In the genomic region with DNA sequence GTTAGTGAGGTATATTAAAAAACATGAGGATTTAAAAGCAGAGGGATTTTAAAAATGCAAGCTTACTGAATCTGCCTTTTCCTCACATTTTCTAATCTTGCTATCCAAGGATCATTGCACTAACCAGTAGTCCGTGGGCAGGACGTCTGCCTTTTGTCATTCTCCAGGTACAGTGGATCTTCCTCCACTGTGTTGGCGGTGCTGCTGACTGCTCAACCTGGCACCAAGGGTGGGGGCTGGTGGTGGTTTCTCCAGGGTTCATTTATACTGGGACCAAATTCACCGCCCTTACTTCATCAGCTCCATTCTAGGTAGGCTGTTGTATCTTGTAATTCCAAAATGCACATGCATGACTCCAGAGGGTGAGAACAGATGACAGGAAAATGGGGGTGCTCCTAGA, we compare ENCODE assay signal across 30 cellular contexts.
"Had no signal": no experiment of that assay in that cellular context is flagged by ENCODE, and none has a peak within 500 bp of the region (broad histone marks: within the 10 kb centered on the region; RNA-seq: fewer than 3 reads in every experiment).

No MANE protein-coding gene starts in this region.

- H3K36me3 ChIP-seq: adrenal gland, breast epithelium had no signal

- H3K36me3 Mint-ChIP-seq: activated CD4-positive, alpha-beta memory T cell treated with anti-CD3 and anti-CD28 coated beads for 36 hours; activated naive CD4-positive, alpha-beta T cell treated with anti-CD3 and anti-CD28 coated beads, Interleukin-2, amount 50 U/mL, for 72 hours had no signal

- H3K4me1 ChIP-seq: breast epithelium had no signal

- H3K27ac Mint-ChIP-seq: activated B cell treated with CpG ODN at 0.5 μM for 24 hours; activated CD4-positive, alpha-beta memory T cell treated with anti-CD3 and anti-CD28 coated beads for 36 hours; activated naive CD4-positive, alpha-beta T cell treated with anti-CD3 and anti-CD28 coated beads for 36 hours; activated naive CD4-positive, alpha-beta T cell treated with anti-CD3 and anti-CD28 coated beads, Interleukin-2, amount 50 U/mL, for 72 hours; activated T-helper 1 cell treated with anti-CD3 and anti-CD28 coated beads, Interleukin-12 subunit alpha, Interleukin-12 subunit beta, Interleukin-2, Interleukin-4 antibody, amounts not matched to agents 30 ng/mL and 10 ng/mL and 1 ng/mL, durations not matched to agents 14 hours and 24 hours and 36 hours had no signal

- H3K27me3 ChIP-seq: adrenal gland, body of pancreas, breast epithelium had no signal

- H2AFZ ChIP-seq: PC-9 had no signal

- H3K4me3 Mint-ChIP-seq: activated B cell treated with CpG ODN at 0.5 μM for 24 hours; activated CD4-positive, alpha-beta memory T cell treated with anti-CD3 and anti-CD28 coated beads for 36 hours; activated naive CD4-positive, alpha-beta T cell treated with anti-CD3 and anti-CD28 coated beads for 36 hours; activated T-cell treated with anti-CD3 and anti-CD28 coated beads, Interleukin-2, amount 50 U/mL, for 4 hours; activated T-helper 1 cell treated with anti-CD3 and anti-CD28 coated beads, Interleukin-12 subunit alpha, Interleukin-12 subunit beta, Interleukin-2, Interleukin-4 antibody, amounts not matched to agents 30 ng/mL and 10 ng/mL and 1 ng/mL, durations not matched to agents 14 hours and 24 hours and 36 hours had no signal

- H3K9me3 ChIP-seq: adrenal gland, body of pancreas, breast epithelium had no signal

- H3K27ac ChIP-seq: adrenal gland, breast epithelium, PC-9 had no signal

- H3K4me2 ChIP-seq: PC-9 had no signal

- H3K4me3 ChIP-seq: adrenal gland, body of pancreas, breast epithelium, PC-9 had no signal

- DNase-seq: activated B cell treated with CpG ODN at 0.5 μM for 24 hours; activated CD4-positive, alpha-beta memory T cell treated with anti-CD3 and anti-CD28 coated beads for 36 hours; activated CD4-positive, alpha-beta T cell treated with anti-CD3 and anti-CD28 coated beads for 4 hours; activated CD4-positive, alpha-beta T cell treated with anti-CD3 and anti-CD28 coated beads, Interleukin-2, amount 50 U/mL, for 1 hour; activated CD4-positive, CD25-positive, alpha-beta regulatory T cell treated with anti-CD3 and anti-CD28 coated beads, Interleukin-2, amount 50 U/mL, for 72 hours; activated CD8-positive, alpha-beta memory T cell treated with anti-CD3 and anti-CD28 coated beads, Interleukin-2, amount 50 U/mL, for 4 hours; activated gamma-delta T cell treated with Interleukin-2 at 50 U/mL for 16 hours; activated naive CD4-positive, alpha-beta T cell treated with anti-CD3 and anti-CD28 coated beads for 36 hours; activated T-cell treated with anti-CD3 and anti-CD28 coated beads for 4 hours; activated T-cell treated with anti-CD3 and anti-CD28 coated beads, Interleukin-2, amount 50 U/mL, for 4 hours; adrenal gland; body of pancreas; Karpas-422; KBM-7; NCI-H1105; NCI-H1436; NCI-H1694; NCI-H2029; NCI-H526; NCI-H748 treated with DMSO at 0.1 percent for 48 hours; NK-92 treated with Interleukin-12 subunit alpha and Interleukin-12 subunit beta, amount 100 ng/mL, for 24 hours; PC-9; Right ventricle myocardium superior; SW 1271; T-helper 1 cell; T-helper 2 cell; T-helper 9 cell had no signal

- H3K9me3 Mint-ChIP-seq: activated B cell treated with CpG ODN at 0.5 μM for 24 hours; activated CD4-positive, alpha-beta memory T cell treated with anti-CD3 and anti-CD28 coated beads for 36 hours; activated naive CD4-positive, alpha-beta T cell treated with anti-CD3 and anti-CD28 coated beads for 36 hours; activated naive CD4-positive, alpha-beta T cell treated with anti-CD3 and anti-CD28 coated beads, Interleukin-2, amount 50 U/mL, for 72 hours; activated T-cell treated with anti-CD3 and anti-CD28 coated beads, Interleukin-2, amount 50 U/mL, for 4 hours; activated T-helper 1 cell treated with anti-CD3 and anti-CD28 coated beads, Interleukin-12 subunit alpha, Interleukin-12 subunit beta, Interleukin-2, Interleukin-4 antibody, amounts not matched to agents 30 ng/mL and 10 ng/mL and 1 ng/mL, durations not matched to agents 14 hours and 24 hours and 36 hours had no signal
